In the genomic region with DNA sequence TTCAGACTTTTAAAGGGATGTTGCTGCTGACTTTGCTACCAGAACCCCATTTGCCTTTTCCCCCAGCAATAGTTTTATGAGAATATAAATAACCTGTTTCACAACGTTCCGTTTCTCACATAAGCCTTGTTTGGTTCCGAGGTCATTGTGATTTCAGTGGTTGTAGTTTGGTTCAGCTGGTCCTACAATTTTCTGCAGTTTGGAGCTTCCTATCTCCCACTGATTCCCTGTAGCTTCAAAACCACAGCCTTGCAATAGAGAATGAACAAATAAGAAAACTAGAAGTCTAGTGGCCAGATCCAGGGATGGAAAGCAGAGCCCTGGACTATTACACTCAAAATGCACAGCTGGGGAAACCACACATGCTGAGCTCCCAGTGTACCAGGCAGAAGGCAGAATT, we compare ENCODE assay signal across 19 cellular contexts. TPM values are rescaled to one million over a fixed set of nuclear protein-coding genes. Genes with fewer than 3 reads are reported as not detected.
DNase-seq lines count a peak whose midpoint lies in the region; ATAC-seq and TF ChIP-seq lines count a peak whose summit lies in the region.
"Had no signal": no experiment of that assay in that cellular context is flagged by ENCODE, and none has a peak within 500 bp of the region (broad histone marks: within the 10 kb centered on the region; RNA-seq: fewer than 3 reads in every experiment).

No MANE protein-coding gene starts in this region.

- H3K27ac ChIP-seq in mucosa of rectum (ENCODE audit: low read depth in 2 of 2, low read length in 2 of 2) (peak overlapping the region; percentile 89 to 92), right cardiac atrium (ENCODE audit: low read length) (no peak overlapping the region)
- H3K27ac ChIP-seq: right lobe of liver had no signal

- DNase-seq in MV-4-11 (lab: John Stamatoyannopoulos, UW): peak; percentile 87
- peak; percentile 83 for DNase-seq in choroid plexus epithelial cell (ENCODE audit: low read depth)
- no peak for DNase-seq in NCI-H187 (lab: John Stamatoyannopoulos, UW)
- no peak for DNase-seq in right cardiac atrium
- no peak for DNase-seq in stimulated activated naive CD4-positive, alpha-beta T cell treated with Interleukin-2 at 50 U/mL for 16 hours (lab: John Stamatoyannopoulos, UW)
- no peak for DNase-seq in COLO829 (ENCODE audit: low spot score)
- DNase-seq: activated CD4-positive, alpha-beta T cell treated with anti-CD3 and anti-CD28 coated beads for 4 hours; activated naive CD8-positive, alpha-beta T cell treated with anti-CD3 and anti-CD28 coated beads for 36 hours; CD8-positive, alpha-beta memory T cell; cortex of kidney; DND-41; foreskin melanocyte; kidney; NCI-H187 treated with DMSO at 0.1 percent for 48 hours; NCI-H774; right lobe of liver had no signal

- H3K4me1 ChIP-seq in mucosa of rectum (ENCODE audit: control insufficient read depth in 2 of 2, insufficient read depth in 2 of 2, low read length in 2 of 2) (peaks cover 17 to 38% of the 10 kb centered on the region in 2 donors), right cardiac atrium (ENCODE audit: control insufficient read depth, insufficient read depth, low read length) (peaks cover 2% of the 10 kb centered on the region)
- H3K4me1 ChIP-seq: HAP-1, right lobe of liver had no signal

- intact Hi-C loops in right cardiac atrium (cut with DNase I): no loop called here

- no peak overlapping the region for H3K4me3 ChIP-seq in choroid plexus epithelial cell (ENCODE audit: low read depth, low read length)
- H3K4me3 ChIP-seq in mucosa of rectum (ENCODE audit: low read length in 2 of 2): no peak overlapping the region
- no peak overlapping the region for H3K4me3 ChIP-seq in right cardiac atrium (ENCODE audit: low read length)
- H3K4me3 ChIP-seq: HAP-1, lung, right lobe of liver had no signal

- WGBS in right cardiac atrium: 61% methylated on average over 3 of the region's 3 CpGs

- no peak overlapping the region for H3K9ac ChIP-seq in mucosa of rectum (ENCODE audit: low read depth in 1 of 2, low read length in 2 of 2)

- TF ChIP-seq CTCF in choroid plexus epithelial cell (conservative IDR thresholded peaks at IDR 0.05; ENCODE audit: low read depth, low read length): no peak

- ATAC-seq in right cardiac atrium: no peak

- H3K9me3 ChIP-seq in mucosa of rectum (ENCODE audit: control insufficient read depth in 2 of 2, low read length in 2 of 2) (no peaks in the 10 kb centered on the region), right cardiac atrium (ENCODE audit: control insufficient read depth, low read length) (no peaks in the 10 kb centered on the region)
- H3K9me3 ChIP-seq: HAP-1, right lobe of liver had no signal

- no peaks in the 10 kb centered on the region for H3K36me3 ChIP-seq in mucosa of rectum (ENCODE audit: control insufficient read depth in 2 of 2, insufficient read depth in 2 of 2, low read length in 2 of 2)
- H3K36me3 ChIP-seq: HAP-1, right lobe of liver had no signal

- no peaks in the 10 kb centered on the region for H3K27me3 ChIP-seq in mucosa of rectum (ENCODE audit: control insufficient read depth in 2 of 2, insufficient read depth in 2 of 2, low read length in 2 of 2)
- no peaks in the 10 kb centered on the region for H3K27me3 ChIP-seq in right cardiac atrium (ENCODE audit: control insufficient read depth, insufficient read depth)
- H3K27me3 ChIP-seq: right lobe of liver had no signal

RNA-seq across cellular contexts. Expression of a gene that starts 24.1 kb away (rescaled TPM):
- total RNA-seq in right cardiac atrium: 1 to 10 TPM; 7.1 to 8.7 (median 8.5) TPM
- 5.9 TPM for polyA plus RNA-seq in right cardiac atrium

Comparison
In these comparisons a context has a peak if more than half of its experiments do, and no peak if none do; other contexts are left out.
1. DNase-seq: peak in MV-4-11 (single experiment) and choroid plexus epithelial cell (single experiment); none in NCI-H187 (0 of 2), right cardiac atrium (0 of 3), stimulated activated naive CD4-positive, alpha-beta T cell treated with Interleukin-2 at 50 U/mL for 16 hours (single experiment) and COLO829 (single experiment).